In genomic region chr2:119760876-119761275, GRCh38 we compare ENCODE assay signal across 8 cellular contexts. TPM values are rescaled to one million over a fixed set of nuclear protein-coding genes. Genes with fewer than 3 reads are reported as not detected.
DNase-seq lines count a peak whose midpoint lies in the region; ATAC-seq, FAIRE-seq and TF ChIP-seq lines count a peak whose summit lies in the region.

No MANE protein-coding gene starts in this region.

- FAIRE-seq in GM12878 (lab: Jason Lieb, UNC), result no peak

- H3K9me3 ChIP-seq in KOPT-K1 (ENCODE audit: insufficient read depth, low read length, poor library complexity, severe bottlenecking), result no peaks in the 10 kb centered on the region
- no peaks in the 10 kb centered on the region for H3K9me3 ChIP-seq in GM12878 (replicated peaks; ENCODE audit: control insufficient read depth, insufficient read depth, low read length)
- no peaks in the 10 kb centered on the region for H3K9me3 ChIP-seq in lower lobe of right lung

- H3K4me3 ChIP-seq in GM12878 (peak overlapping the region; percentile 98), lower lobe of right lung (peak overlapping the region; percentile 84)

- no TSS peak for BruUV-seq in GM12878 (replicated peaks; lab: Mats Ljungman, UMichigan)

- no peak for ATAC-seq in GM12878
- ATAC-seq in lower lobe of right lung, result no peak
- no peak for ATAC-seq in HG03175 (IDR thresholded peaks at IDR 0.05; ENCODE audit: unreplicated experiment)
- ATAC-seq in GM21737 (IDR thresholded peaks at IDR 0.05; ENCODE audit: unreplicated experiment), result no peak

- CTCF ChIA-PET in GM12878 (lab: Yijun Ruan, JAX), result interaction anchor here (0.7 to 2.4 kb wide), 14 partner anchors 8 to 493 kb away, joined by 3 to 20 read pairs (median 4); no protein-coding TSS in a partner anchor

- peak overlapping the region; percentile 20; the same call in 1 of the 2 replicates for H2AFZ ChIP-seq in GM12878 (ENCODE audit: control insufficient read depth, low read depth, low read length)

- no peak for TF ChIP-seq EP300 in GM12878 (IDR thresholded peaks at IDR 0.05; ENCODE audit: borderline replicate concordance in 1 of 2, control insufficient read depth in 1 of 2, low read depth in 2 of 2, low read length in 2 of 2)

- TF ChIP-seq RAD21 in GM12878 (IDR thresholded peaks at IDR 0.05; ENCODE audit: insufficient read depth, low read depth, low read length), result no peak

- peak; percentile 19 for DNase-seq in EL
- DNase-seq in GM12878 (ENCODE audit: low read depth, low spot score), result no peak
- no peak for DNase-seq in lower lobe of right lung
- DNase-seq in cortex of kidney (lab: John Stamatoyannopoulos, UW), result no peak
- no peak for DNase-seq in activated gamma-delta T cell treated with Interleukin-2 at 50 U/mL for 16 hours

- H3K4me1 ChIP-seq in GM12878 (ENCODE audit: control insufficient read depth, insufficient read depth, low read length), result no peaks in the 10 kb centered on the region
- peaks cover 25% of the 10 kb centered on the region for H3K4me1 ChIP-seq in lower lobe of right lung

- intact Hi-C loops in GM12878 (cut with micrococcal nuclease; ENCODE audit: unreplicated experiment), result loop anchor here (2.0 kb wide), 1 partner anchor 66 kb away; no protein-coding TSS in a partner anchor
- intact Hi-C loops in lower lobe of right lung (cut with DNase I), result no loop called here

- 2% methylated on average over 5 of the region's 5 CpGs for WGBS in GM12878 (ENCODE audit: insufficient coverage, insufficient replicate concordance, low lambda C conversion rate, missing lambda C conversion rate)

- TF ChIP-seq CTCF in GM12878 (IDR thresholded peaks at IDR 0.05 in 2 of 3, conservative IDR thresholded peaks at IDR 0.05 in 1 of 3; ENCODE audit: control insufficient read depth in 2 of 3, extremely low read depth in 1 of 3, insufficient read depth in 1 of 3, low read depth in 3 of 3, low read length in 3 of 3), result no peak
- no peak for TF ChIP-seq CTCF in lower lobe of right lung (IDR thresholded peaks at IDR 0.05)

- no peak for TF ChIP-seq POLR2A in GM12878 (IDR thresholded peaks at IDR 0.05; ENCODE audit: low read depth, low read length)

- POLR2A ChIA-PET in GM12878 (lab: Charles Lee), result interaction anchor here (1.4 kb wide), 1 partner anchor 252 kb away, joined by 4 read pairs; the partner anchor contains the start of gene EPB41L5

- H3K4me2 ChIP-seq in GM12878 (ENCODE audit: control insufficient read depth, insufficient read depth), result peak overlapping the region; percentile 61

- H3K27me3 ChIP-seq in GM12878 (replicated peaks in 1 of 2; ENCODE audit: control insufficient read depth in 2 of 2, insufficient read depth in 2 of 2, low read length in 1 of 2), result no peaks in the 10 kb centered on the region
- no peaks in the 10 kb centered on the region for H3K27me3 ChIP-seq in lower lobe of right lung (ENCODE audit: low read depth)

- SMC1A ChIA-PET in GM12878 (lab: Charles Lee; ENCODE audit: uncharacterized antibody, unreplicated experiment), result interaction anchor here (1.0 to 2.2 kb wide), 12 partner anchors 9 to 551 kb away, joined by 3 to 14 read pairs (median 4); partner anchors contain the start of gene TMEM177

- no peaks in the 10 kb centered on the region for H3K36me3 ChIP-seq in KOPT-K1 (ENCODE audit: insufficient read depth, low read length)
- H3K36me3 ChIP-seq in GM12878 (ENCODE audit: control insufficient read depth in 2 of 2, insufficient read depth in 2 of 2, low read length in 1 of 2), result no peaks in the 10 kb centered on the region
- H3K36me3 ChIP-seq in lower lobe of right lung, result no peaks in the 10 kb centered on the region

- H3K9ac ChIP-seq in GM12878 (ENCODE audit: control insufficient read depth, insufficient read depth, low read length), result peak overlapping the region; percentile 89

- peaks cover 57% of the 10 kb centered on the region for H3K79me2 ChIP-seq in GM12878 (ENCODE audit: control insufficient read depth, insufficient read depth, low read length)

- in situ Hi-C loops in GM12878 (cut with MboI), result no loop called here

- H4K20me1 ChIP-seq in GM12878 (ENCODE audit: control insufficient read depth, insufficient read depth), result no peaks in the 10 kb centered on the region

- RAD21 ChIA-PET in GM12878 (lab: Charles Lee; ENCODE audit: unreplicated experiment), result interaction anchor here (0.6 to 1.4 kb wide), 7 partner anchors 8 to 489 kb away, joined by 3 to 5 read pairs (median 3); no protein-coding TSS in a partner anchor

- H3K27ac ChIP-seq in KOPT-K1 (ENCODE audit: low read depth, low read length, poor library complexity, severe bottlenecking), result peak overlapping the region; percentile 91
- peak overlapping the region; percentile 30 for H3K27ac ChIP-seq in GM12878 (ENCODE audit: control insufficient read depth, insufficient read depth)
- peak overlapping the region; percentile 90 for H3K27ac ChIP-seq in lower lobe of right lung

TF ChIP-seq in GM12878, 131 proteins besides CTCF, POLR2A, EP300 and RAD21:
- peak; percentile 10; the same call in 1 of the 2 replicates for TF ChIP-seq ZNF384 (IDR thresholded peaks at IDR 0.05; ENCODE audit: borderline replicate concordance, low read depth, low read length)
- TF ChIP-seq KAT2A (conservative IDR thresholded peaks at IDR 0.05; ENCODE audit: control insufficient read depth, low read depth, low read length), result no peak
- TF ChIP-seq CBX5 (IDR thresholded peaks at IDR 0.05; ENCODE audit: low read depth), result no peak
- no peak for TF ChIP-seq CREM (IDR thresholded peaks at IDR 0.05; ENCODE audit: low read depth)
- no peak for TF ChIP-seq RFX5 (IDR thresholded peaks at IDR 0.05; ENCODE audit: low read depth, low read length)
- no peak for TF ChIP-seq ATF2 (IDR thresholded peaks at IDR 0.05; ENCODE audit: low read length)
- no peak for TF ChIP-seq ZNF217 (IDR thresholded peaks at IDR 0.05)
- TF ChIP-seq POLR2AphosphoS2 (IDR thresholded peaks at IDR 0.05; ENCODE audit: low read depth, low read length), result no peak

RNA-seq across cellular contexts. Expression of gene PTPN4, which starts 1.2 kb away (rescaled TPM):
- 75.9 and 78.2 TPM in 2 replicates for total RNA-seq in GM12878 (2013; cell fraction: nucleolus; rRNA removed)
- total RNA-seq in GM12878 (2014; rRNA removed), result 23.6 and 26.8 TPM in 2 replicates
- total RNA-seq in GM12878 (2014; rRNA removed; fragmentation: Illumina TruSeq; extraction: Trizol), result 26.2 and 27.9 TPM in 2 replicates
- total RNA-seq in GM12878 (2021), result 26.3 and 28.5 TPM in 2 replicates
- polyA plus RNA-seq in GM12878 (2011; ENCODE audit: low read depth), result 6.7 TPM
- 26.9 and 27.5 TPM in 2 replicates for polyA plus RNA-seq in GM12878 (2011; rRNA removed)
- polyA plus RNA-seq in GM12878 (2011; cell fraction: cytosol; rRNA removed), result 11.1 and 11.2 TPM in 2 replicates
- 15.3 and 25.3 TPM in 2 replicates for polyA plus RNA-seq in GM12878 (2011; cell fraction: nucleus; rRNA removed)
- polyA plus RNA-seq in GM12878 (2012), result 3.9 and 10.2 TPM in 2 replicates
- polyA plus RNA-seq in GM12878 (2014; fragmentation: Illumina TruSeq; extraction: Trizol), result 19.4 and 25.8 TPM in 2 replicates
- polyA plus RNA-seq in GM12878 (2014; fragmentation: Nextera tagmentation; extraction: Ambion mirVana), result 1 to 10 TPM; 5.0 to 7.4 TPM
- 18.5 TPM in 2 replicates for polyA plus RNA-seq in GM12878 (2014; rRNA removed)
- 10 to 100 TPM; 23.8 to 29.7 TPM for polyA plus RNA-seq in GM12878 (2016; fragmentation: Nextera tagmentation; extraction: Ambion mirVana)
- polyA minus RNA-seq in GM12878 (2011; rRNA and poly(A)+ RNA removed), result 57.4 and 68.0 TPM in 2 replicates
- polyA minus RNA-seq in GM12878 (2011; cell fraction: cytosol; rRNA and poly(A)+ RNA removed), result 7.2 and 11.3 TPM in 2 replicates
- polyA minus RNA-seq in GM12878 (2011; cell fraction: nucleus; rRNA and poly(A)+ RNA removed), result 65.0 and 124 TPM in 2 replicates
- 44.5 TPM for total RNA-seq in lower lobe of right lung

Comparison
In these comparisons a context has a peak if more than half of its experiments do, and no peak if none do; other contexts are left out.
1. H3K27ac ChIP-seq: peak in every context shown above with its lines; median percentile 91 in KOPT-K1; 90 in lower lobe of right lung; 30 in GM12878.